ENCODE assay signal across 8 cellular contexts in genomic region chr16:57299719-57300386, GRCh38. TPM values are rescaled to one million over a fixed set of nuclear protein-coding genes. Genes with fewer than 3 reads are reported as not detected.
A peak's percentile ranks its signal among the peaks of the same experiment; 100 is the strongest.
DNase-seq lines count a peak whose midpoint lies in the region; ATAC-seq, FAIRE-seq and TF ChIP-seq lines count a peak whose summit lies in the region.

No MANE protein-coding gene starts in this region.

- H3K4me2 ChIP-seq in HepG2 (ENCODE audit: low read depth, low read length), result peak overlapping the region; percentile 99

- peak; percentile 18 for TF ChIP-seq CTCF in AG09309 (IDR thresholded peaks at IDR 0.05; ENCODE audit: control insufficient read depth, insufficient read depth, low read depth, low read length, missing control alignments)
- TF ChIP-seq CTCF in HepG2 (CRISPR knock-in tag; IDR thresholded peaks at IDR 0.05), result peak; percentile 35; the same call in 1 of the 2 replicates

- TF ChIP-seq POLR2A in GM19099 (IDR thresholded peaks at IDR 0.05; ENCODE audit: extremely low read depth, insufficient read length, low read depth) (peak; percentile 45), HepG2 (IDR thresholded peaks at IDR 0.05; ENCODE audit: insufficient read depth in 1 of 2, low read depth in 2 of 2, low read length in 2 of 2) (peak in 1 of 2 experiments; percentile 31; a peak in 1 of 4 replicates)

- peak; percentile 92 for DNase-seq in AG09309 (ENCODE audit: low read depth)
- peak; percentile 77 for DNase-seq in NCI-H526 treated with DMSO at 0.1 percent for 48 hours (lab: John Stamatoyannopoulos, UW)
- DNase-seq in activated CD4-positive, alpha-beta T cell treated with anti-CD3 and anti-CD28 coated beads, Interleukin-2, amount 50 U/mL, for 1 hour, result peak; percentile 79
- peak; percentile 92 for DNase-seq in dermis blood vessel endothelial cell
- DNase-seq in HepG2 (ENCODE audit: low spot score), result peak; percentile 97
- peak; percentile 84 for DNase-seq in stimulated activated CD4-positive, alpha-beta T cell treated with anti-CD3 and anti-CD28 coated beads, Interleukin-2, amount 100 ng/mL, for 48 hours

- 1% methylated on average over 35 of the region's 35 CpGs for WGBS in HepG2 (ENCODE audit: low lambda C conversion rate)

- intact Hi-C loops in HepG2 (cut with micrococcal nuclease; ENCODE audit: unreplicated experiment), result loop anchor here (1.0 to 5.0 kb wide), 8 partner anchors 55 to 219 kb away; partner anchors contain the start of genes ARL2BP, CPNE2, CX3CL1 and PSME3IP1

- H3K9me3 ChIP-seq in HepG2 (ENCODE audit: low read length), result no peaks in the 10 kb centered on the region

- no peaks in the 10 kb centered on the region for H3K36me3 ChIP-seq in HepG2 (replicated peaks in 1 of 2; ENCODE audit: control insufficient read depth in 1 of 2, insufficient read depth in 2 of 2, low read length in 2 of 2)

- peak overlapping the region; percentile 59 for H3K27ac ChIP-seq in HepG2 (ENCODE audit: extremely low read length, insufficient read depth, low read length)

- TF ChIP-seq RAD21 in HepG2 (CRISPR knock-in tag; IDR thresholded peaks at IDR 0.05), result no peak

- no peaks in the 10 kb centered on the region; the same call in 1 of the 2 replicates for H4K20me1 ChIP-seq in HepG2 (ENCODE audit: insufficient read depth, low read length)

- FAIRE-seq in HepG2 (lab: Jason Lieb, UNC), result no peak

- peak overlapping the region; percentile 66 for H3K9ac ChIP-seq in HepG2 (ENCODE audit: insufficient read depth, low read depth, low read length)

- BruUV-seq in HepG2 (replicated peaks; lab: Mats Ljungman, UMichigan), result no TSS peak

- POLR2A ChIA-PET in HepG2 (lab: Yijun Ruan, JAX), result interaction anchor here (0.6 to 12.2 kb wide), 22 partner anchors 10 to 219 kb away, joined by 3 to 303 read pairs (median 4); partner anchors contain the start of genes ARL2BP, CX3CL1, POLR2C and PSME3IP1

- peak overlapping the region; percentile 90 for H2AFZ ChIP-seq in HepG2 (ENCODE audit: low read length)

- H3K27me3 ChIP-seq in HepG2 (ENCODE audit: control insufficient read depth in 1 of 2, insufficient read depth in 2 of 2, low read length in 2 of 2), result no peaks in the 10 kb centered on the region; a peak in 1 of 5 replicates

- CTCF ChIA-PET in HepG2 (lab: Yijun Ruan, JAX; ENCODE audit: low intra/inter-chr PET ratio, low total read pairs), result interaction anchor here (0.8 to 6.2 kb wide), 8 partner anchors 72 to 219 kb away, joined by 3 to 142 read pairs (median 4); partner anchors contain the start of gene CX3CL1

- H3K4me1 ChIP-seq in HepG2 (ENCODE audit: insufficient read depth, low read length), result peaks cover 75% of the 10 kb centered on the region

- peak overlapping the region; percentile 49 for H3K4me3 ChIP-seq in AG09309 (ENCODE audit: control insufficient read depth, low read depth, low read length)
- peak overlapping the region; percentile 63 to 95 (median 84) for H3K4me3 ChIP-seq in HepG2 (replicated peaks in 1 of 3; ENCODE audit: insufficient read depth in 1 of 3, low read depth in 2 of 3, low read length in 3 of 3)

- TF ChIP-seq EP300 in HepG2 (IDR thresholded peaks at IDR 0.05; ENCODE audit: low read depth in 2 of 2, low read length in 2 of 2), result no peak; a peak in 1 of 4 replicates
- 0 out of 2 replicates have a peak, but pooled peaks have one; percentile 47 for TF ChIP-seq EP300 in HepG2 (CRISPR knock-in tag; IDR thresholded peaks at IDR 0.05; ENCODE audit: borderline replicate concordance)

- in situ Hi-C loops in HepG2 (cut with HindIII; ENCODE audit: extremely low pct_ligation_motif_present, low pct_unique_long_range_greater_than_20kb), result loop anchor here (5.0 to 10.0 kb wide), 4 partner anchors 72 to 217 kb away; partner anchors contain the start of gene CX3CL1

- H3K79me2 ChIP-seq in HepG2 (ENCODE audit: insufficient read depth, low read length), result no peaks in the 10 kb centered on the region

- ATAC-seq in HG03354 (IDR thresholded peaks at IDR 0.05; ENCODE audit: poor library complexity, severe bottlenecking, unreplicated experiment) (peak; percentile 55), HepG2 (peak; percentile 71)

TF ChIP-seq in HepG2, 621 proteins besides CTCF, POLR2A, EP300 and RAD21 (continues in another document):
- no peak for TF ChIP-seq SNAPC2 (CRISPR knock-in tag; IDR thresholded peaks at IDR 0.05)

RNA-seq across cellular contexts. Expression of gene PLLP, which starts 15.4 kb away (rescaled TPM):
- 13.8 and 16.9 TPM in 2 replicates for total RNA-seq in dermis blood vessel endothelial cell
- total RNA-seq in HepG2 (2016; rRNA removed; fragmentation: Illumina TruSeq; extraction: Trizol), result 39.5 and 60.6 TPM in 2 replicates
- total RNA-seq in HepG2 (2016; cell fraction: cytosol; rRNA removed; fragmentation: Illumina TruSeq; extraction: Trizol; ENCODE audit: low read depth), result 31.6 and 42.4 TPM in 2 replicates
- total RNA-seq in HepG2 (2016; cell fraction: insoluble cytoplasmic fraction; rRNA removed; fragmentation: Illumina TruSeq; extraction: Trizol), result 36.8 and 62.7 TPM in 2 replicates
- total RNA-seq in HepG2 (2016; cell fraction: membrane; rRNA removed; fragmentation: Illumina TruSeq; extraction: Trizol), result 53.7 and 65.8 TPM in 2 replicates
- 44.1 and 48.9 TPM in 2 replicates for total RNA-seq in HepG2 (2016; cell fraction: nucleus; rRNA removed; fragmentation: Illumina TruSeq; extraction: Trizol)
- 127 and 160 TPM in 2 replicates for polyA plus RNA-seq in HepG2 (2011; rRNA removed)
- polyA plus RNA-seq in HepG2 (2011; cell fraction: cytosol; rRNA removed), result 145 and 183 TPM in 2 replicates
- 77.5 and 88.9 TPM in 2 replicates for polyA plus RNA-seq in HepG2 (2011; cell fraction: nucleus; rRNA removed)
- polyA plus RNA-seq in HepG2 (2012), result 40.5 and 51.4 TPM in 2 replicates
- polyA plus RNA-seq in HepG2 (2016; cell fraction: cytosol; fragmentation: Illumina TruSeq; extraction: Trizol; ENCODE audit: low read depth), result 35.9 and 51.7 TPM in 2 replicates
- 47.5 and 48.8 TPM in 2 replicates for polyA plus RNA-seq in HepG2 (2016; cell fraction: insoluble cytoplasmic fraction; fragmentation: Illumina TruSeq; extraction: Trizol; ENCODE audit: low read depth)
- polyA plus RNA-seq in HepG2 (2016; cell fraction: membrane; fragmentation: Illumina TruSeq; extraction: Trizol; ENCODE audit: low read depth), result 56.6 and 67.1 TPM in 2 replicates
- 83.7 and 88.2 TPM in 2 replicates for polyA plus RNA-seq in HepG2 (2016; cell fraction: nucleus; fragmentation: Illumina TruSeq; extraction: Trizol; ENCODE audit: insufficient read depth, low read depth)
- polyA minus RNA-seq in HepG2 (2011; rRNA and poly(A)+ RNA removed; ENCODE audit: low replicate concordance), result 159 and 370 TPM in 2 replicates
- polyA minus RNA-seq in HepG2 (2011; cell fraction: cytosol; rRNA and poly(A)+ RNA removed), result 54.5 and 69.4 TPM in 2 replicates
- polyA minus RNA-seq in HepG2 (2011; cell fraction: nucleus; rRNA and poly(A)+ RNA removed), result 23.7 and 30.3 TPM in 2 replicates

RNA-seq across cellular contexts. Expression of gene ARL2BP, which starts 54.8 kb away (rescaled TPM):
- total RNA-seq in dermis blood vessel endothelial cell (85.3 and 106 TPM in 2 replicates), HepG2 (2016; rRNA removed; fragmentation: Illumina TruSeq; extraction: Trizol) (67.6 and 97.1 TPM in 2 replicates)
- total RNA-seq in HepG2 (2016; cell fraction: cytosol; rRNA removed; fragmentation: Illumina TruSeq; extraction: Trizol; ENCODE audit: low read depth), result 43.5 and 44.1 TPM in 2 replicates
- 66.0 and 92.7 TPM in 2 replicates for total RNA-seq in HepG2 (2016; cell fraction: insoluble cytoplasmic fraction; rRNA removed; fragmentation: Illumina TruSeq; extraction: Trizol)
- total RNA-seq in HepG2 (2016; cell fraction: membrane; rRNA removed; fragmentation: Illumina TruSeq; extraction: Trizol), result 109 and 111 TPM in 2 replicates
- total RNA-seq in HepG2 (2016; cell fraction: nucleus; rRNA removed; fragmentation: Illumina TruSeq; extraction: Trizol), result 24.1 and 29.7 TPM in 2 replicates
- 50.8 and 64.3 TPM in 2 replicates for polyA plus RNA-seq in HepG2 (2011; rRNA removed)
- 39.2 and 54.5 TPM in 2 replicates for polyA plus RNA-seq in HepG2 (2011; cell fraction: cytosol; rRNA removed)
- 13.9 and 16.0 TPM in 2 replicates for polyA plus RNA-seq in HepG2 (2011; cell fraction: nucleus; rRNA removed)
- polyA plus RNA-seq in HepG2 (2012), result 30.2 and 34.8 TPM in 2 replicates
- 58.2 and 66.9 TPM in 2 replicates for polyA plus RNA-seq in HepG2 (2016; cell fraction: cytosol; fragmentation: Illumina TruSeq; extraction: Trizol; ENCODE audit: low read depth)
- 110 and 111 TPM in 2 replicates for polyA plus RNA-seq in HepG2 (2016; cell fraction: insoluble cytoplasmic fraction; fragmentation: Illumina TruSeq; extraction: Trizol; ENCODE audit: low read depth)
- 110 and 116 TPM in 2 replicates for polyA plus RNA-seq in HepG2 (2016; cell fraction: membrane; fragmentation: Illumina TruSeq; extraction: Trizol; ENCODE audit: low read depth)
- polyA plus RNA-seq in HepG2 (2016; cell fraction: nucleus; fragmentation: Illumina TruSeq; extraction: Trizol; ENCODE audit: insufficient read depth, low read depth), result 41.6 and 42.0 TPM in 2 replicates
- polyA minus RNA-seq in HepG2 (2011; rRNA and poly(A)+ RNA removed; ENCODE audit: low replicate concordance), result 31.4 and 38.5 TPM in 2 replicates
- 29.3 and 33.2 TPM in 2 replicates for polyA minus RNA-seq in HepG2 (2011; cell fraction: cytosol; rRNA and poly(A)+ RNA removed)
- polyA minus RNA-seq in HepG2 (2011; cell fraction: nucleus; rRNA and poly(A)+ RNA removed), result 14.2 and 21.6 TPM in 2 replicates

RNA-seq across cellular contexts. Expression of gene CCL22, which starts 58.7 kb away (rescaled TPM):
- total RNA-seq in dermis blood vessel endothelial cell (not detected in 2 replicates), HepG2 (2016; rRNA removed; fragmentation: Illumina TruSeq; extraction: Trizol) (0.06 TPM in 1 of 2 replicates, not detected in the other)
- total RNA-seq in HepG2 (2016; cell fraction: cytosol; rRNA removed; fragmentation: Illumina TruSeq; extraction: Trizol; ENCODE audit: low read depth), result not detected in 2 replicates
- total RNA-seq in HepG2 (2016; cell fraction: insoluble cytoplasmic fraction; rRNA removed; fragmentation: Illumina TruSeq; extraction: Trizol), result 0.06 and 0.09 TPM in 2 replicates
- not detected in 2 replicates for total RNA-seq in HepG2 (2016; cell fraction: membrane; rRNA removed; fragmentation: Illumina TruSeq; extraction: Trizol)
- 0.16 TPM in 1 of 2 replicates, not detected in the other for total RNA-seq in HepG2 (2016; cell fraction: nucleus; rRNA removed; fragmentation: Illumina TruSeq; extraction: Trizol)
- polyA plus RNA-seq in HepG2 (2011; rRNA removed), result 0.04 TPM in 1 of 2 replicates, not detected in the other
- 0.01 and 0.04 TPM in 2 replicates for polyA plus RNA-seq in HepG2 (2011; cell fraction: cytosol; rRNA removed)
- 0.03 TPM in 1 of 2 replicates, not detected in the other for polyA plus RNA-seq in HepG2 (2011; cell fraction: nucleus; rRNA removed)
- 0.04 TPM in 1 of 2 replicates, not detected in the other for polyA plus RNA-seq in HepG2 (2012)
- polyA plus RNA-seq in HepG2 (2016; cell fraction: cytosol; fragmentation: Illumina TruSeq; extraction: Trizol; ENCODE audit: low read depth), result 0.05 TPM in 1 of 2 replicates, not detected in the other
- polyA plus RNA-seq in HepG2 (2016; cell fraction: insoluble cytoplasmic fraction; fragmentation: Illumina TruSeq; extraction: Trizol; ENCODE audit: low read depth), result 0.17 TPM in 1 of 2 replicates, not detected in the other
- polyA plus RNA-seq in HepG2 (2016; cell fraction: membrane; fragmentation: Illumina TruSeq; extraction: Trizol; ENCODE audit: low read depth), result 0.06 TPM in 1 of 2 replicates, not detected in the other
- 0.25 TPM in 1 of 2 replicates, not detected in the other for polyA plus RNA-seq in HepG2 (2016; cell fraction: nucleus; fragmentation: Illumina TruSeq; extraction: Trizol; ENCODE audit: insufficient read depth, low read depth)
- polyA minus RNA-seq in HepG2 (2011; rRNA and poly(A)+ RNA removed; ENCODE audit: low replicate concordance), result 0.07 TPM in 1 of 2 replicates, not detected in the other
- polyA minus RNA-seq in HepG2 (2011; cell fraction: cytosol; rRNA and poly(A)+ RNA removed), result not detected in 2 replicates
- polyA minus RNA-seq in HepG2 (2011; cell fraction: nucleus; rRNA and poly(A)+ RNA removed), result not detected in 2 replicates

Comparison
In these comparisons a context has a peak if more than half of its experiments do, and no peak if none do; other contexts are left out.
1. Peak in every context shown above with its lines: DNase-seq, ATAC-seq, H3K4me3 ChIP-seq and H3K27ac ChIP-seq.